7 cellular contexts compared by ENCODE assay signal in the genomic region with DNA sequence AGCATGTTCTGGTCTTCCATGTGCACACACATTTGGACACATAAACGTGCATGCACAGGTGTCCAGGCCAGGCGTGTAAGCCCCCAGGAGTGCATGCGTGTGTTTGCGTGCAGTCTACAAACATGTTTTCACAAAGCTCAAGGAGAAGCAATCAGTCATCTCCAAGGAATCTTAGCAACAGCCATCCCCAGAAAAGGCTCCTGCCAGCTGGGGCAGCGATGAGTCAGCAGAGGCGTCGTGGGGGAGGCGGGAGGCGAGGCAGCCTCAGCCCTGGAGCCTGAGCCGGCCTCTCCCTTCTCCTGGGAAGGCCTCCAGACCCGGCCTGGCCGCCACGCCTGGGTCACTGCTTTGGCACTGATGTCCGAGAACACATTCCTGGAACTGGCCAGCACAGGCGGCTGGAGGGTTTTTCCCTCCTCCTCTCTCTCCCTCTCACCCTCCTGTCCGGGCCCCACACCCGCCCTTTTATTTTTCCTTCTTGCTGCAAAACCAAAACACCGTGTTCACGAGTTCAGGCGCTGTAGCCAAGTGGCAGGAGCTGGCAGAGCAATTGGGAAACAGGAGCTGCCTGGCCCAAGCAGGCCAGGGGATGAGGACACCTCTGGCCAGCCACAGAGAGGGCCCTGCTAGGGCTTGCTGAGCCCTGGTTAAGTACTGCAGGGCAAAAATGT.
DNase-seq lines count a peak whose midpoint lies in the region.

No MANE protein-coding gene starts in this region.

- CTCF ChIA-PET in activated CD4-positive, alpha-beta T cell treated with anti-CD3 and anti-CD28 coated beads, Interleukin-2, amount 10 ng/mL, durations not matched to agents 7 days and 5 days (lab: Charles Lee) = interaction anchor here (0.6 to 1.7 kb wide), 4 partner anchors 10 to 155 kb away, joined by 3 to 5 read pairs (median 4); no protein-coding TSS in a partner anchor

- H3K9me3 ChIP-seq in MG63 = no peaks in the 10 kb centered on the region

- no peaks in the 10 kb centered on the region for H3K36me3 ChIP-seq in MG63

- no peaks in the 10 kb centered on the region for H3K27me3 Mint-ChIP-seq in activated CD4-positive, alpha-beta T cell treated with anti-CD3 and anti-CD28 coated beads, Interleukin-2, amount 10 ng/mL, durations not matched to agents 7 days and 5 days

- peaks cover 75% of the 10 kb centered on the region for H3K4me1 Mint-ChIP-seq in activated CD4-positive, alpha-beta T cell treated with anti-CD3 and anti-CD28 coated beads, Interleukin-2, amount 10 ng/mL, durations not matched to agents 7 days and 5 days

- peak overlapping the region; percentile 50 for H3K27ac Mint-ChIP-seq in activated CD4-positive, alpha-beta T cell treated with anti-CD3 and anti-CD28 coated beads, Interleukin-2, amount 10 ng/mL, durations not matched to agents 7 days and 5 days

- no peaks in the 10 kb centered on the region for H3K9me3 Mint-ChIP-seq in activated CD4-positive, alpha-beta T cell treated with anti-CD3 and anti-CD28 coated beads, Interleukin-2, amount 10 ng/mL, durations not matched to agents 7 days and 5 days

- POLR2A ChIA-PET in activated CD4-positive, alpha-beta T cell treated with anti-CD3 and anti-CD28 coated beads, Interleukin-2, amount 10 ng/mL, durations not matched to agents 7 days and 5 days (lab: Charles Lee) = no interaction called here

- DNase-seq in ELF-1 (ENCODE audit: low read depth, low spot score) (peak; percentile 87), MG63 (peak; percentile 96), foreskin melanocyte (peak; percentile 88), non-pigmented ciliary epithelial cell (ENCODE audit: low read depth) (peak; percentile 91), OCI-M2 (lab: John Stamatoyannopoulos, UW; ENCODE audit: unreplicated experiment) (no peak)
- DNase-seq in activated CD4-positive, alpha-beta T cell treated with anti-CD3 and anti-CD28 coated beads, Interleukin-2, amount 10 ng/mL, durations not matched to agents 7 days and 5 days = no peak
- DNase-seq in activated CD4-positive, CD25-positive, alpha-beta regulatory T cell treated with anti-CD3 and anti-CD28 coated beads, Interleukin-2, amount 50 U/mL, for 72 hours = no peak

- no peak overlapping the region for H3K4me3 ChIP-seq in MG63

- no peaks in the 10 kb centered on the region for H3K27me3 ChIP-seq in MG63

- no peak overlapping the region for H3K4me3 Mint-ChIP-seq in activated CD4-positive, alpha-beta T cell treated with anti-CD3 and anti-CD28 coated beads, Interleukin-2, amount 10 ng/mL, durations not matched to agents 7 days and 5 days

- no peaks in the 10 kb centered on the region for H3K36me3 Mint-ChIP-seq in activated CD4-positive, alpha-beta T cell treated with anti-CD3 and anti-CD28 coated beads, Interleukin-2, amount 10 ng/mL, durations not matched to agents 7 days and 5 days (ENCODE audit: low read depth)

Comparison
In these comparisons a context has a peak if more than half of its experiments do, and no peak if none do; other contexts are left out.
1. DNase-seq: peak in ELF-1 (single experiment), MG63 (single experiment), foreskin melanocyte (single experiment) and non-pigmented ciliary epithelial cell (single experiment); none in activated CD4-positive, alpha-beta T cell treated with anti-CD3 and anti-CD28 coated beads, Interleukin-2, amount 10 ng/mL, durations not matched to agents 7 days and 5 days (single experiment), activated CD4-positive, CD25-positive, alpha-beta regulatory T cell treated with anti-CD3 and anti-CD28 coated beads, Interleukin-2, amount 50 U/mL, for 72 hours (single experiment) and OCI-M2 (single experiment).